In the genomic region with DNA sequence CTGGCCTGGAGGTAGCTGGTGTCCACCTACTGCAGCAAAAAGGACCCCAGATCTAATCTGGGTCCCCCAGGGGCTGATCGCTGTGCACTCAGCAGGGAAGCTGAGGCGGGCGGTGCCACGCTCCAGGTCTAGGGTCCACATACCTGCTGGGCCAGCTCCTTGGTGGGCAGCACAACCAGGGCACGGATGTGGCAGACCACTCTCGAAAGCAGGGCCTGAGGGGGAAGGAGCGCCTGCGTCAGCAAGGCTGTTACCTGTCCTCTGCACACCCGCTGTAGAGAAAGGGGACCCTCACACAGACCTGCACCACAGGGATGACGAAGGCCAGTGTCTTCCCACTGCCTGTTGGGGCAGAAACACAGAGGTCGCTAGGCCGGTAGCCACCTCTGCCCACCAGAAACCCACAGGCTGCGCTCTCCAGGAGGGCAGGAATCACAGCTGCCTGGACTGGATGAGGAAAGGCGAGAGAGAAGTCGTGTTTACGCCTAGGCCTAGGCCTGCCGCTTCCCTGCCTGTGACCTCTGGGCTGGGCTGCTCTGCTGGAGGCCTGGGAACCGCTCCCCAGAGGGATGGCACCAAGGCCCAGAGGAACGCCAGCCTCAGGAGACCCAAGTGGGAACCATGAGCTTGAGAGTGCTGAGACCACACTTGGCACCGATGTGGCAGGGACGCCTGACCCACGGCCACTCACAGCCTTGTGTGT, we compare ENCODE assay signal across 1 cellular context.
A peak's percentile ranks its signal among the peaks of the same experiment; 100 is the strongest.
TF ChIP-seq lines count a peak whose summit lies in the region.

No MANE protein-coding gene starts in this region.

TF ChIP-seq in HepG2, 621 proteins besides CTCF, POLR2A, EP300 and RAD21:
- TF ChIP-seq CSRNP2 (CRISPR knock-in tag; conservative IDR thresholded peaks at IDR 0.05; ENCODE audit: low read depth) (no peak), FOXA1 (IDR thresholded peaks at IDR 0.05) (no peak), FOXA1 (CRISPR knock-in tag; IDR thresholded peaks at IDR 0.05) (no peak), ZSCAN30 (CRISPR knock-in tag; IDR thresholded peaks at IDR 0.05) (no peak), AGO1 (IDR thresholded peaks at IDR 0.05; ENCODE audit: low read depth, low read length, poor library complexity, severe bottlenecking) (peak; percentile 56), ZNF792 (CRISPR knock-in tag; IDR thresholded peaks at IDR 0.05) (no peak), SAFB2 (CRISPR knock-in tag; IDR thresholded peaks at IDR 0.05; ENCODE audit: borderline replicate concordance, low read depth) (no peak)
